Comparison of ENCODE assay signal across 21 cellular contexts in the genomic region with DNA sequence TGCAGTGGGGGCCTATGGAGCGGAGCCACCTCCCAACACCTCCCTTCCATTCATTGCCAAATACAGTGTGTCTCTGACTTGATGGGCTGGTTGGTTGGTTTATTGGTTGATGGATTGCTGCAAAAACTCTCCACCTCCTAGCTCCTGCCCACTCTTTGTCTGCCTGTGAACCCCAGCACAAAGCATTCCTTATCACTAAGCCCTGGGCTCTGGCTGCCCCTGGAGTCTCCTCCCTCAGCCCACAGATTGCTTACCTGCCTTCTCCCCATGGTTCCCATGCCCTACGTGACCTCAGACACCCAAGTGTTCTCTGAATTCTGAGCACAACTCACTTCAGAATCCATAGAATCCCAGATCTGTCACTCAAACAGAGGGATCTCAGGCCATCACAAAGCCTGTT.
DNase-seq lines count a peak whose midpoint lies in the region; FAIRE-seq and TF ChIP-seq lines count a peak whose summit lies in the region.
"Had no signal": no experiment of that assay in that cellular context is flagged by ENCODE, and none has a peak within 500 bp of the region (broad histone marks: within the 10 kb centered on the region; RNA-seq: fewer than 3 reads in every experiment).

No MANE protein-coding gene starts in this region.

- H4K91ac ChIP-seq in neuronal stem cell (ENCODE audit: low read depth, low read length, poor library complexity): no peak overlapping the region

- no peaks in the 10 kb centered on the region for H3K79me1 ChIP-seq in neuronal stem cell (ENCODE audit: low read depth, low read length)

- peak overlapping the region; percentile 29 for H3K27ac Mint-ChIP-seq in Calu3 (ENCODE audit: unreplicated experiment)
- H3K27ac Mint-ChIP-seq in astrocyte (ENCODE audit: unreplicated experiment): peak overlapping the region; percentile 45
- H3K27ac Mint-ChIP-seq: CD4-positive, CD25-positive, alpha-beta regulatory T cell had no signal

- H3K36me3 Mint-ChIP-seq in Calu3 (ENCODE audit: insufficient read depth, unreplicated experiment): peaks cover under 1% of the 10 kb centered on the region
- H3K36me3 Mint-ChIP-seq in astrocyte (ENCODE audit: low read depth, unreplicated experiment): no peaks in the 10 kb centered on the region
- H3K36me3 Mint-ChIP-seq: CD4-positive, CD25-positive, alpha-beta regulatory T cell; IgD-negative memory B cell had no signal

- no peak for FAIRE-seq in astrocyte (lab: Jason Lieb, UNC)
- FAIRE-seq: A204.1, GM12892, RCC 7860 had no signal

- no peak overlapping the region for H2BK120ac ChIP-seq in neuronal stem cell (ENCODE audit: low read depth, low read length)

- no peak overlapping the region for H3K9ac ChIP-seq in astrocyte (ENCODE audit: low read length)
- no peak overlapping the region for H3K9ac ChIP-seq in neuronal stem cell (ENCODE audit: low read depth, low read length, poor library complexity)

- H3K9me3 Mint-ChIP-seq in Calu3 (ENCODE audit: low read depth, unreplicated experiment) (no peaks in the 10 kb centered on the region), astrocyte (ENCODE audit: unreplicated experiment) (no peaks in the 10 kb centered on the region)
- H3K9me3 Mint-ChIP-seq: CD4-positive, CD25-positive, alpha-beta regulatory T cell; IgD-negative memory B cell had no signal

- no peaks in the 10 kb centered on the region for H3K36me3 ChIP-seq in astrocyte (ENCODE audit: insufficient read depth, low read length)
- H3K36me3 ChIP-seq in neuronal stem cell (replicated peaks in 1 of 2; ENCODE audit: control insufficient read depth in 2 of 2, insufficient read depth in 2 of 2, low read length in 2 of 2): no peaks in the 10 kb centered on the region
- H3K36me3 ChIP-seq in A673 (ENCODE audit: insufficient read depth, low read length, poor library complexity, severe bottlenecking): no peaks in the 10 kb centered on the region
- H3K36me3 ChIP-seq: SJSA1 had no signal

- H3K9me3 ChIP-seq in astrocyte (ENCODE audit: insufficient read depth, low read depth, low read length) (no peaks in the 10 kb centered on the region), neuronal stem cell (replicated peaks in 1 of 2; ENCODE audit: control insufficient read depth in 2 of 2, insufficient read depth in 1 of 2, low read depth in 1 of 2, low read length in 2 of 2) (no peaks in the 10 kb centered on the region), A673 (ENCODE audit: low read depth, low read length, poor library complexity, severe bottlenecking) (no peaks in the 10 kb centered on the region)
- H3K9me3 ChIP-seq: SJSA1 had no signal

- no peak overlapping the region for H3K27ac ChIP-seq in astrocyte (ENCODE audit: low read depth, low read length)
- H3K27ac ChIP-seq in neuronal stem cell (replicated peaks; ENCODE audit: low read length): peak overlapping the region; percentile 30
- H3K27ac ChIP-seq in A673 (ENCODE audit: low read depth, low read length, poor library complexity, severe bottlenecking): no peak overlapping the region
- H3K27ac ChIP-seq: SJSA1 had no signal

- H2AFZ ChIP-seq in astrocyte (ENCODE audit: low read depth, low read length) (no peak overlapping the region), neuronal stem cell (ENCODE audit: low read length) (no peak overlapping the region)

- H2BK15ac ChIP-seq in neuronal stem cell (ENCODE audit: low read length): no peak overlapping the region

- H3K4me1 Mint-ChIP-seq in Calu3 (ENCODE audit: low read depth, unreplicated experiment) (peaks cover 43% of the 10 kb centered on the region), astrocyte (ENCODE audit: low read depth, unreplicated experiment) (peaks cover 32% of the 10 kb centered on the region)
- H3K4me1 Mint-ChIP-seq: CD4-positive, CD25-positive, alpha-beta regulatory T cell; IgD-negative memory B cell had no signal

- H3K4ac ChIP-seq in neuronal stem cell (ENCODE audit: low read length): no peak overlapping the region

- H3K23ac ChIP-seq in neuronal stem cell (ENCODE audit: low read depth, low read length, poor library complexity): no peak overlapping the region

- peak overlapping the region; percentile 1 for H2BK5ac ChIP-seq in neuronal stem cell (ENCODE audit: low read length)

- H3K4me3 ChIP-seq in astrocyte (ENCODE audit: insufficient read depth, low read depth, low read length) (no peak overlapping the region), neuronal stem cell (ENCODE audit: low read length in 2 of 2) (no peak overlapping the region), A673 (ENCODE audit: low read depth, low read length, poor library complexity, severe bottlenecking) (no peak overlapping the region)
- H3K4me3 ChIP-seq: SJSA1 had no signal

- intact Hi-C loops in Calu3 (cut with micrococcal nuclease; ENCODE audit: unreplicated experiment) (no loop called here), A673 (cut with micrococcal nuclease; ENCODE audit: unreplicated experiment) (no loop called here)

- POLR2A ChIA-PET in A673 (lab: Charles Lee; ENCODE audit: low non-redundant PET): no interaction called here

- DNase-seq in Calu3: no peak
- no peak for DNase-seq in astrocyte (ENCODE audit: low read depth)
- peak; percentile 82 for DNase-seq in islet precursor cell
- DNase-seq in neuronal stem cell (ENCODE audit: low spot score): peak; percentile 33
- no peak for DNase-seq in A673 (ENCODE audit: low spot score)
- DNase-seq in NCI-H446 treated with DMSO at 0.1 percent for 48 hours (lab: John Stamatoyannopoulos, UW): no peak
- no peak for DNase-seq in activated effector memory CD4-positive, alpha-beta T cell treated with anti-CD3 and anti-CD28 coated beads, Interleukin-2, amount 50 U/mL, for 16 hours
- no peak for DNase-seq in SIG-M5 treated with dmso at 0.1 percent for 504 hours (lab: John Stamatoyannopoulos, UW; ENCODE audit: unreplicated experiment)
- DNase-seq: CD4-positive, CD25-positive, alpha-beta regulatory T cell; COR-L47; DND-41; NCI-H1105; NCI-H146; NCI-H2029 treated with DMSO at 0.1 percent for 48 hours; NCI-H345; NCI-H524 treated with DMSO at 0.1 percent for 48 hours had no signal

- H3K4me2 ChIP-seq in astrocyte (ENCODE audit: low read length) (no peak overlapping the region), neuronal stem cell (ENCODE audit: insufficient read depth, low read length, poor library complexity, severe bottlenecking) (no peak overlapping the region)

- H3K27me3 ChIP-seq in astrocyte (ENCODE audit: insufficient read depth, low read length) (no peaks in the 10 kb centered on the region), neuronal stem cell (ENCODE audit: control insufficient read depth in 3 of 3, insufficient read depth in 3 of 3, low read depth in 1 of 3, low read length in 3 of 3) (no peaks in the 10 kb centered on the region), A673 (replicated peaks; ENCODE audit: insufficient read depth, low read depth, low read length, poor library complexity) (no peaks in the 10 kb centered on the region)
- H3K27me3 ChIP-seq: SJSA1 had no signal

- H3K14ac ChIP-seq in neuronal stem cell (ENCODE audit: low read length): no peak overlapping the region

- no peaks in the 10 kb centered on the region for H4K20me1 ChIP-seq in astrocyte (ENCODE audit: insufficient read depth, low read length)

- H4K8ac ChIP-seq in neuronal stem cell (ENCODE audit: low read depth, low read length): no peak overlapping the region

- H3K27me3 Mint-ChIP-seq in Calu3 (ENCODE audit: unreplicated experiment): no peaks in the 10 kb centered on the region
- no peaks in the 10 kb centered on the region for H3K27me3 Mint-ChIP-seq in astrocyte (ENCODE audit: low read depth, unreplicated experiment)
- H3K27me3 Mint-ChIP-seq: IgD-negative memory B cell had no signal

- TF ChIP-seq CTCF in Calu3 (IDR thresholded peaks at IDR 0.05; ENCODE audit: unreplicated experiment) (no peak), astrocyte (IDR thresholded peaks at IDR 0.05; ENCODE audit: insufficient read depth, low read depth, low read length) (no peak), A673 (conservative IDR thresholded peaks at IDR 0.05; ENCODE audit: low read depth, low read length) (no peak)

- H3K4me1 ChIP-seq in astrocyte (ENCODE audit: insufficient read depth, low read length) (no peaks in the 10 kb centered on the region), neuronal stem cell (ENCODE audit: control insufficient read depth in 2 of 2, insufficient read depth in 1 of 2, low read depth in 1 of 2, low read length in 2 of 2) (peaks cover 8 to 23% of the 10 kb centered on the region in 2 donors), A673 (ENCODE audit: insufficient read depth, low read length, poor library complexity, severe bottlenecking) (no peaks in the 10 kb centered on the region)
- H3K4me1 ChIP-seq: SJSA1 had no signal

- WGBS in neuronal stem cell (ENCODE audit: extremely low coverage in 2 of 2, insufficient read length in 2 of 2, insufficient replicate concordance in 1 of 2), 2 donors: no CpG with 5 or more reads among the region's 2 CpGs

- H3K18ac ChIP-seq in neuronal stem cell (ENCODE audit: low read length): peak overlapping the region; percentile 63

- CTCF ChIA-PET in Calu3 (lab: Charles Lee): no interaction called here
- CTCF ChIA-PET in A673 (lab: Charles Lee): no interaction called here

- H3K79me2 ChIP-seq in astrocyte (ENCODE audit: insufficient read depth, low read length): no peaks in the 10 kb centered on the region

- H2AK5ac ChIP-seq in neuronal stem cell (ENCODE audit: low read depth, low read length): peak overlapping the region; percentile 43

- BruUV-seq in Calu3 (replicated peaks; lab: Mats Ljungman, UMichigan) (no TSS peak), A673 (replicated peaks; lab: Mats Ljungman, UMichigan) (no TSS peak)

- peak overlapping the region; percentile 36 for H2BK12ac ChIP-seq in neuronal stem cell (ENCODE audit: low read length)

- H3K4me3 Mint-ChIP-seq in Calu3 (ENCODE audit: low read depth, unreplicated experiment): no peak overlapping the region
- H3K4me3 Mint-ChIP-seq in astrocyte (ENCODE audit: unreplicated experiment): peak overlapping the region; percentile 58
- H3K4me3 Mint-ChIP-seq: CD4-positive, CD25-positive, alpha-beta regulatory T cell; IgD-negative memory B cell had no signal

Comparison
In these comparisons a context has a peak if more than half of its experiments do, and no peak if none do; other contexts are left out.
1. DNase-seq: peak in islet precursor cell (single experiment) and neuronal stem cell (single experiment); none in Calu3 (single experiment), astrocyte (single experiment), A673 (single experiment), NCI-H446 treated with DMSO at 0.1 percent for 48 hours (single experiment), activated effector memory CD4-positive, alpha-beta T cell treated with anti-CD3 and anti-CD28 coated beads, Interleukin-2, amount 50 U/mL, for 16 hours (single experiment) and SIG-M5 treated with dmso at 0.1 percent for 504 hours (single experiment).